ENCODE assay signal across 12 cellular contexts in genomic region chr12:110002691-110003515, GRCh38. TPM values are rescaled to one million over a fixed set of nuclear protein-coding genes. Genes with fewer than 3 reads are reported as not detected.
DNase-seq lines count a peak whose midpoint lies in the region; ATAC-seq, FAIRE-seq and TF ChIP-seq lines count a peak whose summit lies in the region.
"Had no signal": no experiment of that assay in that cellular context is flagged by ENCODE, and none has a peak within 500 bp of the region (broad histone marks: within the 10 kb centered on the region; RNA-seq: fewer than 3 reads in every experiment).

No MANE protein-coding gene starts in this region.

- no peak for TF ChIP-seq POLR2A in H54 (IDR thresholded peaks at IDR 0.05; ENCODE audit: low read depth, low read length)

- H3K9me3 ChIP-seq in DOHH2 (ENCODE audit: control insufficient read depth, insufficient read depth, low read length) (no peaks in the 10 kb centered on the region), RWPE2 (ENCODE audit: severe bottlenecking) (no peaks in the 10 kb centered on the region), endodermal cell (ENCODE audit: control insufficient read depth, low read length) (no peaks in the 10 kb centered on the region), parathyroid adenoma (ENCODE audit: control insufficient read depth, low read length) (no peaks in the 10 kb centered on the region)
- H3K9me3 ChIP-seq: uterus had no signal

- H3F3A ChIP-seq in DOHH2 (ENCODE audit: control insufficient read depth, insufficient read depth) = peaks cover 39% of the 10 kb centered on the region

- peaks cover 99% of the 10 kb centered on the region for H3K79me2 ChIP-seq in DOHH2 (ENCODE audit: control insufficient read depth, low read length)
- H3K79me2 ChIP-seq in parathyroid adenoma = peaks cover 12% of the 10 kb centered on the region

- H3K9ac ChIP-seq in endodermal cell (ENCODE audit: extremely low read depth, low read length, poor library complexity, severe bottlenecking) = no peak overlapping the region
- H3K9ac ChIP-seq in parathyroid adenoma = no peak overlapping the region

- no peaks in the 10 kb centered on the region for H3K9me2 ChIP-seq in DOHH2 (replicated peaks; ENCODE audit: control insufficient read depth, low read length)

- H3K9me3 Mint-ChIP-seq in endodermal cell = peaks cover 2% of the 10 kb centered on the region

- H3K36me3 Mint-ChIP-seq in endodermal cell (ENCODE audit: low read depth) = peaks cover 15% of the 10 kb centered on the region

- peaks cover 70% of the 10 kb centered on the region for H3K36me3 ChIP-seq in DOHH2 (ENCODE audit: control insufficient read depth, low read length)
- peaks cover 9% of the 10 kb centered on the region; the same call in 1 of the 2 replicates for H3K36me3 ChIP-seq in RWPE2 (ENCODE audit: low read depth)
- H3K36me3 ChIP-seq in endodermal cell (ENCODE audit: control insufficient read depth, insufficient read depth, low read length) = peaks cover 23% of the 10 kb centered on the region
- H3K36me3 ChIP-seq in parathyroid adenoma (ENCODE audit: control insufficient read depth, insufficient read depth, low read length) = no peaks in the 10 kb centered on the region
- H3K36me3 ChIP-seq: uterus had no signal

- H3K4me1 Mint-ChIP-seq in endodermal cell = peaks cover 13% of the 10 kb centered on the region

- H2AFZ ChIP-seq in parathyroid adenoma = no peak overlapping the region

- H3K27me3 ChIP-seq in DOHH2 (ENCODE audit: control insufficient read depth, low read length) (no peaks in the 10 kb centered on the region), RWPE2 (ENCODE audit: insufficient read depth, poor library complexity, severe bottlenecking) (no peaks in the 10 kb centered on the region), endodermal cell (ENCODE audit: control insufficient read depth, insufficient read depth, low read length, poor library complexity, severe bottlenecking) (no peaks in the 10 kb centered on the region), parathyroid adenoma (ENCODE audit: control insufficient read depth, insufficient read depth, low read length) (no peaks in the 10 kb centered on the region)
- H3K27me3 ChIP-seq: uterus had no signal

- H3K4me3 ChIP-seq in DOHH2 (ENCODE audit: low read length) (peak overlapping the region; percentile 81), RWPE2 (ENCODE audit: severe bottlenecking) (no peak overlapping the region), endodermal cell (ENCODE audit: low read length) (no peak overlapping the region), parathyroid adenoma (ENCODE audit: low read depth, low read length) (peak overlapping the region; percentile 25)
- H3K4me3 ChIP-seq: uterus had no signal

- TF ChIP-seq CTCF in DOHH2 (IDR thresholded peaks at IDR 0.05; ENCODE audit: low read depth, low read length, poor library complexity, severe bottlenecking) = no peak
- TF ChIP-seq CTCF in RWPE2 (IDR thresholded peaks at IDR 0.05; ENCODE audit: poor library complexity, severe bottlenecking) = no peak
- no peak for TF ChIP-seq CTCF in endodermal cell (conservative IDR thresholded peaks at IDR 0.05)
- TF ChIP-seq CTCF in parathyroid adenoma (IDR thresholded peaks at IDR 0.05) = no peak
- no peak for TF ChIP-seq CTCF in omental fat pad (IDR thresholded peaks at IDR 0.05)

- peak overlapping the region; percentile 94 for H3K27ac ChIP-seq in DOHH2 (ENCODE audit: low read depth, low read length)
- peak overlapping the region; percentile 91 for H3K27ac ChIP-seq in RWPE2 (ENCODE audit: poor library complexity, severe bottlenecking)
- no peak overlapping the region for H3K27ac ChIP-seq in endodermal cell (ENCODE audit: low read depth, low read length)
- H3K27ac ChIP-seq in parathyroid adenoma = no peak overlapping the region
- H3K27ac ChIP-seq: uterus had no signal

- H3K4me3 Mint-ChIP-seq in endodermal cell = no peak overlapping the region

- H3K4me2 ChIP-seq in DOHH2 (ENCODE audit: low read length) (peak overlapping the region; percentile 96), parathyroid adenoma (ENCODE audit: low read length) (no peak overlapping the region)

- FAIRE-seq in H54 (lab: Jason Lieb, UNC) = no peak

- WGBS in endodermal cell (ENCODE audit: insufficient coverage in 1 of 2, insufficient read length in 1 of 2), 2 experiments = 87 to 93% methylated on average over 5 to 8 of the region's 8 CpGs

- H3K27ac Mint-ChIP-seq in endodermal cell = peak overlapping the region; percentile 42

- peak; percentile 51 for ATAC-seq in RWPE2 (ENCODE audit: low read depth)
- ATAC-seq in omental fat pad (ENCODE audit: low FRiP score) = no peak

- no peaks in the 10 kb centered on the region for H4K20me1 ChIP-seq in DOHH2 (ENCODE audit: control insufficient read depth, insufficient read depth, low read depth, low read length)

- H3K4me1 ChIP-seq in DOHH2 (ENCODE audit: control insufficient read depth, low read length) = peaks cover 79% of the 10 kb centered on the region
- peaks cover 34% of the 10 kb centered on the region for H3K4me1 ChIP-seq in RWPE2 (ENCODE audit: insufficient read depth, poor library complexity, severe bottlenecking)
- H3K4me1 ChIP-seq in endodermal cell (ENCODE audit: control insufficient read depth, insufficient read depth, low read length) = no peaks in the 10 kb centered on the region
- peaks cover 4% of the 10 kb centered on the region for H3K4me1 ChIP-seq in parathyroid adenoma
- H3K4me1 ChIP-seq: uterus had no signal

- DNase-seq in RWPE2 (ENCODE audit: low spot score) = peak; percentile 67
- no peak for DNase-seq in endodermal cell
- DNase-seq in NCI-H2081 treated with DMSO at 0.1 percent for 48 hours (lab: John Stamatoyannopoulos, UW) = no peak
- DNase-seq in islet precursor cell = no peak
- no peak for DNase-seq in omental fat pad (ENCODE audit: low spot score)
- no peak for DNase-seq in H54 (ENCODE audit: insufficient read length, low spot score)
- DNase-seq: foreskin melanocyte, GOT3, midbrain, uterus had no signal

- H3K27me3 Mint-ChIP-seq in endodermal cell (ENCODE audit: insufficient read depth) = no peaks in the 10 kb centered on the region

RNA-seq across cellular contexts. Expression of gene ANKRD13A, which starts 3.7 kb away (rescaled TPM):
- 10 to 100 TPM; 33.2 to 44.6 TPM for total RNA-seq in endodermal cell
- 24.0 TPM for polyA plus RNA-seq in endodermal cell (2013, experiment 1 of 2)
- polyA plus RNA-seq in endodermal cell (2013, experiment 2 of 2) = 23.1 TPM
- 10 to 100 TPM; 33.6 to 93.3 (median 43.2) TPM for total RNA-seq in omental fat pad

RNA-seq across cellular contexts. Expression of gene GIT2, which starts 6.7 kb away (rescaled TPM):
- total RNA-seq in endodermal cell (10 to 100 TPM; 27.0 to 27.9 TPM), omental fat pad (10 to 100 TPM; 28.7 to 77.2 (median 47.0) TPM)
- polyA plus RNA-seq in endodermal cell (2013, experiment 1 of 2) = 20.5 TPM
- 20.9 TPM for polyA plus RNA-seq in endodermal cell (2013, experiment 2 of 2)

RNA-seq across cellular contexts. Expression of gene C12orf76, which starts 45.4 kb away (rescaled TPM):
- total RNA-seq in endodermal cell = 10 to 100 TPM; 19.6 to 23.5 TPM
- polyA plus RNA-seq in endodermal cell (2013, experiment 1 of 2) = 26.7 TPM
- 26.4 TPM for polyA plus RNA-seq in endodermal cell (2013, experiment 2 of 2)
- 10 to 100 TPM in 3 of 4 donors, 1 to 10 TPM in 1; 7.4 to 17.0 (median 11.9) TPM for total RNA-seq in omental fat pad

Comparison
In these comparisons a context has a peak if more than half of its experiments do, and no peak if none do; other contexts are left out.
1. H3K27ac ChIP-seq: peak in DOHH2 (single experiment) and RWPE2 (single experiment); none in endodermal cell (single experiment) and parathyroid adenoma (single experiment).
2. H3K4me3 ChIP-seq: peak in DOHH2 (single experiment) and parathyroid adenoma (single experiment); none in RWPE2 (single experiment) and endodermal cell (single experiment).